Comparison of ENCODE assay signal across 21 cellular contexts in the genomic region with DNA sequence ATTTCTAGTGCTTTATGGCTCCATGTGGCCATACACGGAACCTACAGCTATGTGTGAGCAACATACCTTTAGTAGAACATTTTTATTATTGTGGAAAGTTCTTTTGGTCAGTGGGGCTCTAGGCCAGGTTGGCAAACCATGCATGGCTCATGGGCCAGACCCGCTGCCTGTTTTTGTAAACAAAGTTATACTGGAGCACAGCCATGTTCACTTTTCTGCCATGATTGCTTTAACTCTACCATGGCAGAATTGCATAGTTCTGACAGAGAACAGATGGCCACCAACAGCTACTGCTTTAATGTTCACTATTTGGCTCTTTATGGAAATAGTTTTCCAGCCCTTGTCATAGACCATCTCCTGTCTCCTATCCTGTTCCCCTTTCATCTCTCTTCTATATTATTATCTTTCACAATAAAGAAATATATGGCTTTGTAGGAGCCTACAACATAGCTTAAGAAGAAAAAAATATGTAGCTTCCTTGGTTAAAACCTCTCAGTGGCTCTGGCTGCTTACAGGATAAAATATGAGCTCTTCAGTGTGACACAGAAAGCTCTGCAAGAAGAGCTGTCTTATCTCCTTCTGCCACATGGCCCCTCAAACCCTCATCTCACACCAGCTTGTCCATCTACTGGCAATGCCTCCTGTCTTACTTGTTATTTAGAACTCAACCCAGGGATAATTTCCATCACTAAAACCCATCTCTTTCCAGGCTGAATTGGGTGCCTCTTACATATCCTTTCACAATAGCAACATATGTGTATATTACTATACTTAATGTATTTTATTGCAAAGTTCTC. TPM values are rescaled to one million over a fixed set of nuclear protein-coding genes. Genes with fewer than 3 reads are reported as not detected.
DNase-seq lines count a peak whose midpoint lies in the region; ATAC-seq and TF ChIP-seq lines count a peak whose summit lies in the region.
"Had no signal": no experiment of that assay in that cellular context is flagged by ENCODE, and none has a peak within 500 bp of the region (broad histone marks: within the 10 kb centered on the region; RNA-seq: fewer than 3 reads in every experiment).

No MANE protein-coding gene starts in this region.

- H3F3A ChIP-seq in MM.1S (ENCODE audit: insufficient read depth, low read length) = no peaks in the 10 kb centered on the region

- no peak overlapping the region for H3K27ac Mint-ChIP-seq in T-cell
- H3K27ac Mint-ChIP-seq: dendritic cell treated with granulocyte-macrophage colony-stimulating factor and Interleukin-4, amounts not matched to agents 40 ng/mL and 50 ng/mL, for 4 days; stimulated activated naive B cell treated with anti-CD40 and anti-IgM and Interleukin-4, amounts not matched to agents 10 μg/mL and 1 μg/mL and 100 μg/mL, for 72 hours had no signal

- no peaks in the 10 kb centered on the region for H3K79me2 ChIP-seq in MM.1S (ENCODE audit: low read length)

- no peak overlapping the region for H3K27ac ChIP-seq in MM.1S (ENCODE audit: low read length)
- no peak overlapping the region for H3K27ac ChIP-seq in RWPE1
- H3K27ac ChIP-seq: lower lobe of right lung, skin epidermis had no signal

- H3K27me3 ChIP-seq in MM.1S (replicated peaks; ENCODE audit: insufficient read depth, low read length) = no peaks in the 10 kb centered on the region

- H3K36me3 Mint-ChIP-seq in T-cell = no peaks in the 10 kb centered on the region

- peaks cover 0 to 5% (median 0%) of the 10 kb centered on the region in 3 donors for H3K9me3 Mint-ChIP-seq in T-cell
- H3K9me3 Mint-ChIP-seq: dendritic cell treated with granulocyte-macrophage colony-stimulating factor and Interleukin-4, amounts not matched to agents 40 ng/mL and 50 ng/mL, for 4 days had no signal

- H3K4me1 ChIP-seq in MM.1S (ENCODE audit: low read length) = no peaks in the 10 kb centered on the region
- H3K4me1 ChIP-seq: lower lobe of right lung had no signal

- POLR2A ChIA-PET in T-cell (lab: Charles Lee) (no interaction called here), RWPE1 (lab: Yijun Ruan, JAX; ENCODE audit: low non-redundant PET) (no interaction called here)

- H3K27me3 Mint-ChIP-seq in T-cell = peaks cover 11 to 12% of the 10 kb centered on the region in 2 donors
- H3K27me3 Mint-ChIP-seq: dendritic cell treated with granulocyte-macrophage colony-stimulating factor and Interleukin-4, amounts not matched to agents 40 ng/mL and 50 ng/mL, for 4 days had no signal

- peaks cover 0 to 4% (median 0%) of the 10 kb centered on the region in 3 donors for H3K4me1 Mint-ChIP-seq in T-cell

- H3K4me3 Mint-ChIP-seq in T-cell = no peak overlapping the region
- H3K4me3 Mint-ChIP-seq: dendritic cell treated with granulocyte-macrophage colony-stimulating factor and Interleukin-4, amounts not matched to agents 40 ng/mL and 50 ng/mL, for 4 days; stimulated activated naive B cell treated with anti-CD40 and anti-IgM and Interleukin-4, amounts not matched to agents 10 μg/mL and 1 μg/mL and 100 μg/mL, for 72 hours had no signal

- H4K20me1 ChIP-seq in MM.1S (ENCODE audit: insufficient read depth, low read length) = no peaks in the 10 kb centered on the region

- DNase-seq in DMS 273 treated with DMSO at 0.1 percent for 48 hours (lab: John Stamatoyannopoulos, UW) (peak; percentile 87), OCI-M1 (lab: John Stamatoyannopoulos, UW) (peak; percentile 94), cerebellum (ENCODE audit: low spot score) (peak; percentile 34), left lobe of liver (ENCODE audit: low spot score) (peak; percentile 62), MM.1S (no peak), T-cell (no peak), RWPE1 (ENCODE audit: low spot score) (no peak)
- DNase-seq: activated CD4-positive, CD25-positive, alpha-beta regulatory T cell treated with anti-CD3 and anti-CD28 coated beads, Interleukin-2, amount 50 U/mL, for 72 hours; activated T-cell treated with anti-CD3 and anti-CD28 coated beads, Interleukin-2, amount 50 U/mL, for 1 hour; DMS153; KBM-7; lower lobe of right lung; NCI-H187; NCI-H345; NK-92 treated with Interleukin-12 subunit alpha and Interleukin-12 subunit beta, amount 100 ng/mL, for 24 hours; stimulated activated naive B cell treated with anti-CD40 and anti-IgM and Interleukin-4, amounts not matched to agents 10 μg/mL and 1 μg/mL and 100 μg/mL, for 72 hours; T-helper 9 cell had no signal

- no peaks in the 10 kb centered on the region for H3K36me3 ChIP-seq in MM.1S (replicated peaks; ENCODE audit: insufficient read depth, low read length)
- H3K36me3 ChIP-seq: lower lobe of right lung had no signal

- no peaks in the 10 kb centered on the region for H3K9me3 ChIP-seq in MM.1S (replicated peaks; ENCODE audit: insufficient read depth, low read length)
- H3K9me3 ChIP-seq: lower lobe of right lung had no signal

- no peak overlapping the region for H3K9ac ChIP-seq in MM.1S (ENCODE audit: low read length)

- no peaks in the 10 kb centered on the region for H3K9me2 ChIP-seq in MM.1S (replicated peaks; ENCODE audit: insufficient read depth, low read length)

- no peak overlapping the region for H3K4me3 ChIP-seq in MM.1S (ENCODE audit: low read length)
- H3K4me3 ChIP-seq: lower lobe of right lung, skin epidermis had no signal

- ATAC-seq in left lobe of liver (peak; percentile 87), HG02884 (IDR thresholded peaks at IDR 0.05; ENCODE audit: unreplicated experiment) (no peak), T-cell (replicated peaks in 1 of 4) (no peak)
- ATAC-seq: HCT116; lower lobe of right lung; stimulated activated naive B cell treated with anti-CD40 and anti-IgM and Interleukin-4, amounts not matched to agents 10 μg/mL and 1 μg/mL and 100 μg/mL, for 72 hours had no signal

- TF ChIP-seq CTCF in MM.1S (IDR thresholded peaks at IDR 0.05; ENCODE audit: low read length) (no peak), RWPE1 (conservative IDR thresholded peaks at IDR 0.05; ENCODE audit: low read depth) (no peak)

- CTCF ChIA-PET in T-cell (lab: Charles Lee) (interaction anchor here (0.6 to 0.7 kb wide), 2 partner anchors 54 to 69 kb away, joined by 4 to 8 read pairs; no protein-coding TSS in a partner anchor), RWPE1 (lab: Yijun Ruan, JAX) (interaction anchor here (0.8 kb wide), 1 partner anchor 136 kb away, joined by 3 read pairs; no protein-coding TSS in a partner anchor)

- H3K4me2 ChIP-seq in MM.1S (ENCODE audit: low read depth, low read length) = no peak overlapping the region

- H2AFZ ChIP-seq in MM.1S (ENCODE audit: low read length) = no peak overlapping the region

RNA-seq across cellular contexts. Expression of gene RWDD3, which starts 54.6 kb away (rescaled TPM):
- total RNA-seq in cerebellum = 20.1 TPM
- 11.7 TPM for total RNA-seq in left lobe of liver
- total RNA-seq in T-cell = 10 to 100 TPM; 16.7 to 23.4 (median 21.6) TPM

Comparison
In these comparisons a context has a peak if more than half of its experiments do, and no peak if none do; other contexts are left out.
1. DNase-seq: peak in DMS 273 treated with DMSO at 0.1 percent for 48 hours (single experiment), OCI-M1 (single experiment), cerebellum (single experiment) and left lobe of liver (single experiment); none in MM.1S (single experiment), T-cell (0 of 34) and RWPE1 (single experiment).